18 cellular contexts compared by ENCODE assay signal in genomic region chr9:20853866-20854265, GRCh38.
"Had no signal": no experiment of that assay in that cellular context is flagged by ENCODE, and none has a peak within 500 bp of the region (broad histone marks: within the 10 kb centered on the region; RNA-seq: fewer than 3 reads in every experiment).

No MANE protein-coding gene starts in this region.

- H3K4me1 Mint-ChIP-seq: activated CD4-positive, alpha-beta T cell treated with anti-CD3 and anti-CD28 coated beads for 36 hours; activated CD8-positive, alpha-beta memory T cell treated with anti-CD3 and anti-CD28 coated beads, Interleukin-2, amount 10 ng/mL, durations not matched to agents 7 days and 5 days; natural killer cell had no signal

- H3K27me3 ChIP-seq: stomach, upper lobe of right lung had no signal

- H3K27ac Mint-ChIP-seq: activated CD4-positive, alpha-beta memory T cell treated with anti-CD3 and anti-CD28 coated beads for 36 hours; activated CD4-positive, alpha-beta T cell treated with anti-CD3 and anti-CD28 coated beads for 36 hours; activated CD8-positive, alpha-beta memory T cell treated with anti-CD3 and anti-CD28 coated beads, Interleukin-2, amount 10 ng/mL, durations not matched to agents 7 days and 5 days; natural killer cell; progenitor cell of endocrine pancreas had no signal

- H3K27me3 Mint-ChIP-seq: activated CD4-positive, alpha-beta memory T cell treated with anti-CD3 and anti-CD28 coated beads for 36 hours; activated CD4-positive, alpha-beta T cell treated with anti-CD3 and anti-CD28 coated beads for 36 hours; activated CD8-positive, alpha-beta memory T cell treated with anti-CD3 and anti-CD28 coated beads, Interleukin-2, amount 10 ng/mL, durations not matched to agents 7 days and 5 days; progenitor cell of endocrine pancreas had no signal

- H3K27ac ChIP-seq: coronary artery, epithelial cell of prostate, stomach, thoracic aorta, upper lobe of right lung had no signal

- H3K4me3 Mint-ChIP-seq: activated CD4-positive, alpha-beta memory T cell treated with anti-CD3 and anti-CD28 coated beads for 36 hours; activated CD4-positive, alpha-beta T cell treated with anti-CD3 and anti-CD28 coated beads for 36 hours; activated CD8-positive, alpha-beta memory T cell treated with anti-CD3 and anti-CD28 coated beads, Interleukin-2, amount 10 ng/mL, durations not matched to agents 7 days and 5 days; natural killer cell had no signal

- ATAC-seq: activated CD4-positive, alpha-beta T cell treated with anti-CD3 and anti-CD28 coated beads for 36 hours; activated CD8-positive, alpha-beta memory T cell treated with anti-CD3 and anti-CD28 coated beads, Interleukin-2, amount 10 ng/mL, durations not matched to agents 7 days and 5 days; left lobe of liver; natural killer cell; sciatic nerve; upper lobe of right lung had no signal

- H3K9me3 ChIP-seq: thoracic aorta, upper lobe of right lung had no signal

- H3K4me3 ChIP-seq: coronary artery, stomach, thoracic aorta, upper lobe of right lung had no signal

- H3K4me1 ChIP-seq: stomach, upper lobe of right lung had no signal

- H3K36me3 ChIP-seq: stomach, thoracic aorta, upper lobe of right lung had no signal

- DNase-seq: activated CD4-positive, alpha-beta memory T cell treated with anti-CD3 and anti-CD28 coated beads for 36 hours; activated CD4-positive, alpha-beta T cell treated with anti-CD3 and anti-CD28 coated beads for 36 hours; activated CD8-positive, alpha-beta memory T cell treated with anti-CD3 and anti-CD28 coated beads, Interleukin-2, amount 10 ng/mL, durations not matched to agents 7 days and 5 days; activated naive CD4-positive, alpha-beta T cell treated with anti-CD3 and anti-CD28 coated beads, Interleukin-2, amount 50 U/mL, for 16 hours; activated T-cell treated with anti-CD3 and anti-CD28 coated beads, Interleukin-2, amount 50 U/mL, for 1 hour; effector CD8-positive, alpha-beta T cell; natural killer cell; nucleus accumbens; stimulated activated CD4-positive, alpha-beta T cell treated with anti-CD3 and anti-CD28 coated beads, Interleukin-2, amount 100 ng/mL, for 24 hours; stomach; T-helper 2 cell; upper lobe of right lung had no signal
